1 cellular context compared by ENCODE assay signal in genomic region chr7:112086496-112087254, GRCh38.
TF ChIP-seq lines count a peak whose summit lies in the region.

No MANE protein-coding gene starts in this region.

TF ChIP-seq in HepG2, 621 proteins besides CTCF, POLR2A, EP300 and RAD21 (continued from another document and continues in another):
- TF ChIP-seq ZNF574 (CRISPR knock-in tag; IDR thresholded peaks at IDR 0.05), result no peak
- TF ChIP-seq GMEB1 (CRISPR knock-in tag; IDR thresholded peaks at IDR 0.05; ENCODE audit: borderline replicate concordance), result no peak
- TF ChIP-seq PHF5A (CRISPR knock-in tag; IDR thresholded peaks at IDR 0.05; ENCODE audit: low read depth, unreplicated experiment), result no peak
- no peak for TF ChIP-seq FOSL1 (CRISPR knock-in tag; IDR thresholded peaks at IDR 0.05; ENCODE audit: borderline replicate concordance)
- no peak for TF ChIP-seq SNAPC4 (CRISPR knock-in tag; IDR thresholded peaks at IDR 0.05)
- no peak for TF ChIP-seq ZNF770 (CRISPR knock-in tag; IDR thresholded peaks at IDR 0.05)
- no peak for TF ChIP-seq ZNF451 (CRISPR knock-in tag; IDR thresholded peaks at IDR 0.05)
- no peak for TF ChIP-seq ZNF703 (CRISPR knock-in tag; IDR thresholded peaks at IDR 0.05; ENCODE audit: borderline replicate concordance)
- peak; percentile 82 for TF ChIP-seq FOXA3 (CRISPR knock-in tag; IDR thresholded peaks at IDR 0.05)
- no peak for TF ChIP-seq TRAFD1 (CRISPR knock-in tag; IDR thresholded peaks at IDR 0.05; ENCODE audit: borderline replicate concordance)
- no peak; the same call in 1 of the 2 replicates for TF ChIP-seq GATA4 (IDR thresholded peaks at IDR 0.05; ENCODE audit: borderline replicate concordance, low read depth)
- TF ChIP-seq ZFY (CRISPR knock-in tag; IDR thresholded peaks at IDR 0.05), result no peak
- TF ChIP-seq RXRA (CRISPR knock-in tag; IDR thresholded peaks at IDR 0.05), result no peak
- no peak for TF ChIP-seq ZBTB25 (CRISPR knock-in tag; IDR thresholded peaks at IDR 0.05)
- no peak for TF ChIP-seq ZNF577 (CRISPR knock-in tag; IDR thresholded peaks at IDR 0.05; ENCODE audit: borderline replicate concordance, low read depth)
- TF ChIP-seq ZNF670 (CRISPR knock-in tag; IDR thresholded peaks at IDR 0.05; ENCODE audit: borderline replicate concordance), result no peak
- no peak for TF ChIP-seq RFXANK (CRISPR knock-in tag; IDR thresholded peaks at IDR 0.05)
- no peak for TF ChIP-seq TMF1 (CRISPR knock-in tag; IDR thresholded peaks at IDR 0.05; ENCODE audit: low read depth)
- no peak for TF ChIP-seq GPBP1L1 (CRISPR knock-in tag; IDR thresholded peaks at IDR 0.05)
- no peak for TF ChIP-seq HNRNPLL (IDR thresholded peaks at IDR 0.05; ENCODE audit: low read depth, low read length, poor library complexity, severe bottlenecking)
- no peak for TF ChIP-seq MAF1 (CRISPR knock-in tag; IDR thresholded peaks at IDR 0.05; ENCODE audit: borderline replicate concordance)
- TF ChIP-seq RXRB (CRISPR knock-in tag; IDR thresholded peaks at IDR 0.05; ENCODE audit: borderline replicate concordance), result peak; percentile 61
- no peak for TF ChIP-seq KDM3A (CRISPR knock-in tag; IDR thresholded peaks at IDR 0.05; ENCODE audit: low read depth)
- peak; percentile 95 for TF ChIP-seq ZNF292 (CRISPR knock-in tag; IDR thresholded peaks at IDR 0.05; ENCODE audit: borderline replicate concordance, low read depth)
- no peak for TF ChIP-seq CCAR2 (optimal IDR thresholded peaks at IDR 0.05; ENCODE audit: low read depth, low read length)
- TF ChIP-seq ZNF781 (CRISPR knock-in tag; IDR thresholded peaks at IDR 0.05; ENCODE audit: borderline replicate concordance, not compliant biosample characterization), result no peak
- TF ChIP-seq TARDBP (CRISPR knock-in tag; IDR thresholded peaks at IDR 0.05), result peak; percentile 60; the same call in 1 of the 2 replicates
- TF ChIP-seq GLI4 (CRISPR knock-in tag; IDR thresholded peaks at IDR 0.05; ENCODE audit: borderline replicate concordance), result no peak
- TF ChIP-seq ZBTB46 (CRISPR knock-in tag; IDR thresholded peaks at IDR 0.05; ENCODE audit: borderline replicate concordance), result no peak
- no peak for TF ChIP-seq ZNF256 (CRISPR knock-in tag; conservative IDR thresholded peaks at IDR 0.05)
- TF ChIP-seq TGIF2 (CRISPR knock-in tag; IDR thresholded peaks at IDR 0.05), result peak; percentile 54; the same call in 1 of the 2 replicates
- no peak for TF ChIP-seq ZNF660 (CRISPR knock-in tag; IDR thresholded peaks at IDR 0.05; ENCODE audit: borderline replicate concordance, low read depth)
- peak; percentile 62; the same call in 1 of the 2 replicates for TF ChIP-seq DPF2 (CRISPR knock-in tag; IDR thresholded peaks at IDR 0.05; ENCODE audit: borderline replicate concordance, low read depth)
- TF ChIP-seq MTA1 (CRISPR knock-in tag; IDR thresholded peaks at IDR 0.05; ENCODE audit: borderline replicate concordance), result no peak; the same call in 1 of the 2 replicates
- no peak for TF ChIP-seq ATF3 (CRISPR knock-in tag; IDR thresholded peaks at IDR 0.05)
- TF ChIP-seq SRSF1 (optimal IDR thresholded peaks at IDR 0.05; ENCODE audit: low read depth, low read length), result no peak
- TF ChIP-seq ZNF761 (CRISPR knock-in tag; conservative IDR thresholded peaks at IDR 0.05), result no peak
- no peak for TF ChIP-seq ZNF576 (CRISPR knock-in tag; IDR thresholded peaks at IDR 0.05)
- no peak for TF ChIP-seq ZNF790 (CRISPR knock-in tag; IDR thresholded peaks at IDR 0.05; ENCODE audit: borderline replicate concordance)
- no peak for TF ChIP-seq GRHL1 (CRISPR knock-in tag; conservative IDR thresholded peaks at IDR 0.05)
- TF ChIP-seq ZBTB42 (CRISPR knock-in tag; IDR thresholded peaks at IDR 0.05), result no peak
- TF ChIP-seq XRCC5 (optimal IDR thresholded peaks at IDR 0.05; ENCODE audit: low read length), result no peak
